Comparison of ENCODE assay signal across 29 cellular contexts in the genomic region with DNA sequence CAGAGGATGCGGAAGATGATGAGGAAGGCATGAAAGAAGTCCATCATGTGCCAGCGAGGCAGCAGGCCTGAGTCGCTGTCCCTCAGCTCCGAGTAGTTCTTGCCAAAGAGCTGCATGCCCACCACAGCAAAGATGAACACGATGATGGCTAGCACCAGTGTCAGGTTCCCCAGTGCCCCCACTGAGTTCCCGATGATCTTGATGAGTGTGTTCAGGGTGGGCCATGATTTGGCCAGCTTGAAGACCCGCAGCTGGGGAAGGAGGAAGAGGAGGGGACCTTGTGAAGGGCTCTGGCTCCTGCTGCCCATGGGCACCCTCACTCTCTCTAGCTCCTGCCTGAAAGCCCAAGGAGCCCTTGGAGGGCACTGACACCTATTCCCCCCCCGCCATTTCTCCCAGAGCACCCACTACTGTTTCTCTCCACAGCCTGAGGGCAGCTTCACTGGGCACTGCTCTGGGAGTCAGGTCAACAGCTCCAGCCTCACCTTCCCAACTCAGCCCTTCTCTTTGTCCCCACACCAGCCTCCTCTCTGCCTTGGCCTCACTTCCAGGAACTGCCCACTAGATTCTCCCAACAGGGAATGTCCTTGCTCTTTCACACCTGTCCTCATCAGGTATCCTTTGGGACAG.
DNase-seq lines count a peak whose midpoint lies in the region; ATAC-seq and TF ChIP-seq lines count a peak whose summit lies in the region.
"Had no signal": no experiment of that assay in that cellular context is flagged by ENCODE, and none has a peak within 500 bp of the region (broad histone marks: within the 10 kb centered on the region; RNA-seq: fewer than 3 reads in every experiment).

No MANE protein-coding gene starts in this region.

- ATAC-seq in activated B cell treated with CpG ODN at 0.5 μM for 24 hours (ENCODE audit: low read depth) (no peak), HG03025 (IDR thresholded peaks at IDR 0.05; ENCODE audit: low FRiP score, unreplicated experiment) (no peak), HG03039 (IDR thresholded peaks at IDR 0.05; ENCODE audit: unreplicated experiment) (no peak)
- ATAC-seq: activated T-helper 17 cell treated with anti-CD3 and anti-CD28 coated beads, Interleukin-2, amount 50 U/mL, for 72 hours; Panc1 had no signal

- peaks cover 0 to 5% (median 0%) of the 10 kb centered on the region in 3 donors for H3K36me3 ChIP-seq in tibial artery
- no peaks in the 10 kb centered on the region for H3K36me3 ChIP-seq in mesenchymal stem cell (ENCODE audit: control insufficient read depth in 1 of 2, insufficient read depth in 2 of 2, low read depth in 1 of 2, low read length in 2 of 2)
- H3K36me3 ChIP-seq: ascending aorta, cardiac muscle cell, ovary had no signal

- H3K27ac ChIP-seq in tibial artery (no peak overlapping the region), mesenchymal stem cell (ENCODE audit: low read length, poor library complexity, severe bottlenecking) (no peak overlapping the region)
- H3K27ac ChIP-seq: ascending aorta, cardiac muscle cell, HL-60, ovary had no signal

- DNase-seq in activated effector memory CD4-positive, alpha-beta T cell treated with anti-CD3 and anti-CD28 coated beads, Interleukin-2, amount 50 U/mL, for 16 hours = peak; percentile 42
- no peak for DNase-seq in activated effector memory CD4-positive, alpha-beta T cell treated with Interleukin-2 at 50 U/mL for 16 hours
- peak; percentile 10 for DNase-seq in activated B cell treated with CpG ODN at 0.5 μM for 24 hours
- DNase-seq in islet precursor cell = peak; percentile 32
- peak; percentile 11 to 48 for DNase-seq in tibial artery
- no peak for DNase-seq in mesenchymal stem cell
- DNase-seq: activated CD4-positive, alpha-beta T cell treated with anti-CD3 and anti-CD28 coated beads for 48 hours; AML-193; CD4-positive, alpha-beta T cell; cortex of kidney; KBM-7; kidney; NCI-H1092 treated with DMSO at 0.1 percent for 48 hours; NCI-H187; NCI-H446 treated with DMSO at 0.1 percent for 48 hours; NCI-H774; SHP77 treated with DMSO at 0.1 percent for 48 hours; small intestine; stimulated activated CD4-positive, alpha-beta T cell treated with anti-CD3 and anti-CD28 coated beads, Interleukin-1b, Interleukin-23, amount 100 ng/mL, for 48 hours; stimulated activated naive CD4-positive, alpha-beta T cell treated with Interleukin-2 at 50 U/mL for 16 hours had no signal

- H4K91ac ChIP-seq in mesenchymal stem cell (ENCODE audit: low read length) = no peak overlapping the region

- no peak overlapping the region for H2AK5ac ChIP-seq in mesenchymal stem cell (ENCODE audit: low read length, severe bottlenecking)

- H3K4me1 Mint-ChIP-seq in activated B cell treated with CpG ODN at 0.5 μM for 24 hours = no peaks in the 10 kb centered on the region
- H3K4me1 Mint-ChIP-seq: activated T-helper 17 cell treated with anti-CD3 and anti-CD28 coated beads, Interleukin-2, amount 50 U/mL, for 72 hours had no signal

- no peak overlapping the region for H3K4me2 ChIP-seq in mesenchymal stem cell (ENCODE audit: low read length, poor library complexity, severe bottlenecking)

- 93% methylated on average over 7 of the region's 8 CpGs for WGBS in mesenchymal stem cell

- no peak overlapping the region for H2AFZ ChIP-seq in mesenchymal stem cell (ENCODE audit: low read depth, low read length)

- peaks cover 6% of the 10 kb centered on the region for H3K27me3 Mint-ChIP-seq in activated B cell treated with CpG ODN at 0.5 μM for 24 hours
- H3K27me3 Mint-ChIP-seq: activated naive CD8-positive, alpha-beta T cell had no signal

- H3K4me3 ChIP-seq in tibial artery = no peak overlapping the region
- no peak overlapping the region for H3K4me3 ChIP-seq in mesenchymal stem cell (ENCODE audit: insufficient read depth in 1 of 2, low read depth in 1 of 2, low read length in 2 of 2)
- H3K4me3 ChIP-seq: ascending aorta, cardiac muscle cell, ovary had no signal

- no peak overlapping the region for H2BK15ac ChIP-seq in mesenchymal stem cell (ENCODE audit: low read depth, poor library complexity, severe bottlenecking)

- no peak overlapping the region for H2BK12ac ChIP-seq in mesenchymal stem cell (ENCODE audit: low read length in 2 of 2)

- no peak overlapping the region for H2BK5ac ChIP-seq in mesenchymal stem cell (ENCODE audit: low read depth, low read length, poor library complexity, severe bottlenecking)

- H3K14ac ChIP-seq in mesenchymal stem cell (ENCODE audit: low read length in 2 of 2) = no peak overlapping the region

- no peak overlapping the region for H4K8ac ChIP-seq in mesenchymal stem cell (ENCODE audit: low read length)

- intact Hi-C loops in activated B cell treated with CpG ODN at 0.5 μM for 24 hours (cut with micrococcal nuclease) (no loop called here), tibial artery (cut with DNase I; ENCODE audit: low total_unique reads) (no loop called here)

- CTCF ChIA-PET in activated B cell treated with CpG ODN at 0.5 μM for 24 hours (lab: Charles Lee) = no interaction called here

- no peak overlapping the region for H3K18ac ChIP-seq in mesenchymal stem cell (ENCODE audit: low read depth in 1 of 2, low read length in 2 of 2)

- no peaks in the 10 kb centered on the region for H3K79me1 ChIP-seq in mesenchymal stem cell (replicated peaks; ENCODE audit: low read length, poor library complexity, severe bottlenecking)

- no peak overlapping the region for H3K9ac ChIP-seq in mesenchymal stem cell (ENCODE audit: low read length)

- H3K4me1 ChIP-seq in tibial artery (no peaks in the 10 kb centered on the region), mesenchymal stem cell (ENCODE audit: control insufficient read depth, insufficient read depth, low read depth, low read length) (no peaks in the 10 kb centered on the region)
- H3K4me1 ChIP-seq: ascending aorta had no signal

- no peaks in the 10 kb centered on the region for H3K9me3 Mint-ChIP-seq in activated B cell treated with CpG ODN at 0.5 μM for 24 hours
- H3K9me3 Mint-ChIP-seq: activated T-helper 17 cell treated with anti-CD3 and anti-CD28 coated beads, Interleukin-2, amount 50 U/mL, for 72 hours; CD4-positive, alpha-beta T cell had no signal

- no peak overlapping the region for H3K4ac ChIP-seq in mesenchymal stem cell (ENCODE audit: low read depth in 1 of 2, low read length in 2 of 2)

- no peaks in the 10 kb centered on the region for H3K36me3 Mint-ChIP-seq in activated B cell treated with CpG ODN at 0.5 μM for 24 hours (ENCODE audit: low read depth)
- H3K36me3 Mint-ChIP-seq: activated naive CD8-positive, alpha-beta T cell had no signal

- H2BK120ac ChIP-seq in mesenchymal stem cell (ENCODE audit: low read depth, low read length) = no peak overlapping the region

- no peak overlapping the region for H3K4me3 Mint-ChIP-seq in activated B cell treated with CpG ODN at 0.5 μM for 24 hours
- H3K4me3 Mint-ChIP-seq: activated naive CD8-positive, alpha-beta T cell; activated T-helper 17 cell treated with anti-CD3 and anti-CD28 coated beads, Interleukin-2, amount 50 U/mL, for 72 hours; CD4-positive, alpha-beta T cell had no signal

- no peak overlapping the region for H3K23ac ChIP-seq in mesenchymal stem cell (ENCODE audit: low read length in 2 of 2)

- H3K27ac Mint-ChIP-seq in activated B cell treated with CpG ODN at 0.5 μM for 24 hours = no peak overlapping the region
- H3K27ac Mint-ChIP-seq: activated naive CD8-positive, alpha-beta T cell; activated T-helper 17 cell treated with anti-CD3 and anti-CD28 coated beads, Interleukin-2, amount 50 U/mL, for 72 hours; CD4-positive, alpha-beta T cell had no signal

- H3K9me3 ChIP-seq in tibial artery = no peaks in the 10 kb centered on the region
- H3K9me3 ChIP-seq in mesenchymal stem cell (ENCODE audit: control insufficient read depth, low read length) = no peaks in the 10 kb centered on the region
- H3K9me3 ChIP-seq: ascending aorta, ovary had no signal

- TF ChIP-seq CTCF in activated B cell treated with CpG ODN at 0.5 μM for 24 hours (IDR thresholded peaks at IDR 0.05) = no peak
- no peak for TF ChIP-seq CTCF in tibial artery (IDR thresholded peaks at IDR 0.05)

- POLR2A ChIA-PET in activated B cell treated with CpG ODN at 0.5 μM for 24 hours (lab: Charles Lee) = no interaction called here

- H3K27me3 ChIP-seq in tibial artery (no peaks in the 10 kb centered on the region), mesenchymal stem cell (ENCODE audit: control insufficient read depth in 1 of 2, insufficient read depth in 1 of 2, low read length in 2 of 2) (peaks cover 0 to 21% of the 10 kb centered on the region in 2 experiments)
- H3K27me3 ChIP-seq: ascending aorta, ovary had no signal

Comparison
In these comparisons a context has a peak if more than half of its experiments do, and no peak if none do; other contexts are left out.
1. DNase-seq: peak in activated effector memory CD4-positive, alpha-beta T cell treated with anti-CD3 and anti-CD28 coated beads, Interleukin-2, amount 50 U/mL, for 16 hours (single experiment), activated B cell treated with CpG ODN at 0.5 μM for 24 hours (single experiment), islet precursor cell (single experiment) and tibial artery (2 of 2); none in activated effector memory CD4-positive, alpha-beta T cell treated with Interleukin-2 at 50 U/mL for 16 hours (single experiment) and mesenchymal stem cell (single experiment).